In the genomic region with DNA sequence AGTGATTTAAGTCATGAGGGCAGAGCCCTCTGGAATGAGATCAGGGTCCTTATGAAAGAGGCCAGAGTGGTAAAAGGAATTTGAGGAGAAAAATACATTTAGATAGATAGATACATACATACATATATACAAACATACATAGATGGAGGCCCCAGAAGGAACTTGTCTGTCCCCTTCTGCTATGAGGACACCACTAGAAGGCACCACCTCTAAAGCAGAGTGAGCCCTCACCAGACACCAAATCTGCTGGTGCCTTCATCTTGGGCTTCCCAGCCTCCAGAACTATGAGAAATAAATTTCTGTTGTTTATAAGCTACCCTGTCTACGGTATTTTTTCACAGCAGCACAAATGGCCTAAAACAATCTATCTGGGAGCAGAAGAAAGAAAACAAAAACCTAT, we compare ENCODE assay signal across 1 cellular context.
TF ChIP-seq lines count a peak whose summit lies in the region.

No MANE protein-coding gene starts in this region.

TF ChIP-seq in GM23338, 12 proteins besides CTCF, POLR2A, EP300 and RAD21 (continued from another document):
- TF ChIP-seq, protein P1, sequence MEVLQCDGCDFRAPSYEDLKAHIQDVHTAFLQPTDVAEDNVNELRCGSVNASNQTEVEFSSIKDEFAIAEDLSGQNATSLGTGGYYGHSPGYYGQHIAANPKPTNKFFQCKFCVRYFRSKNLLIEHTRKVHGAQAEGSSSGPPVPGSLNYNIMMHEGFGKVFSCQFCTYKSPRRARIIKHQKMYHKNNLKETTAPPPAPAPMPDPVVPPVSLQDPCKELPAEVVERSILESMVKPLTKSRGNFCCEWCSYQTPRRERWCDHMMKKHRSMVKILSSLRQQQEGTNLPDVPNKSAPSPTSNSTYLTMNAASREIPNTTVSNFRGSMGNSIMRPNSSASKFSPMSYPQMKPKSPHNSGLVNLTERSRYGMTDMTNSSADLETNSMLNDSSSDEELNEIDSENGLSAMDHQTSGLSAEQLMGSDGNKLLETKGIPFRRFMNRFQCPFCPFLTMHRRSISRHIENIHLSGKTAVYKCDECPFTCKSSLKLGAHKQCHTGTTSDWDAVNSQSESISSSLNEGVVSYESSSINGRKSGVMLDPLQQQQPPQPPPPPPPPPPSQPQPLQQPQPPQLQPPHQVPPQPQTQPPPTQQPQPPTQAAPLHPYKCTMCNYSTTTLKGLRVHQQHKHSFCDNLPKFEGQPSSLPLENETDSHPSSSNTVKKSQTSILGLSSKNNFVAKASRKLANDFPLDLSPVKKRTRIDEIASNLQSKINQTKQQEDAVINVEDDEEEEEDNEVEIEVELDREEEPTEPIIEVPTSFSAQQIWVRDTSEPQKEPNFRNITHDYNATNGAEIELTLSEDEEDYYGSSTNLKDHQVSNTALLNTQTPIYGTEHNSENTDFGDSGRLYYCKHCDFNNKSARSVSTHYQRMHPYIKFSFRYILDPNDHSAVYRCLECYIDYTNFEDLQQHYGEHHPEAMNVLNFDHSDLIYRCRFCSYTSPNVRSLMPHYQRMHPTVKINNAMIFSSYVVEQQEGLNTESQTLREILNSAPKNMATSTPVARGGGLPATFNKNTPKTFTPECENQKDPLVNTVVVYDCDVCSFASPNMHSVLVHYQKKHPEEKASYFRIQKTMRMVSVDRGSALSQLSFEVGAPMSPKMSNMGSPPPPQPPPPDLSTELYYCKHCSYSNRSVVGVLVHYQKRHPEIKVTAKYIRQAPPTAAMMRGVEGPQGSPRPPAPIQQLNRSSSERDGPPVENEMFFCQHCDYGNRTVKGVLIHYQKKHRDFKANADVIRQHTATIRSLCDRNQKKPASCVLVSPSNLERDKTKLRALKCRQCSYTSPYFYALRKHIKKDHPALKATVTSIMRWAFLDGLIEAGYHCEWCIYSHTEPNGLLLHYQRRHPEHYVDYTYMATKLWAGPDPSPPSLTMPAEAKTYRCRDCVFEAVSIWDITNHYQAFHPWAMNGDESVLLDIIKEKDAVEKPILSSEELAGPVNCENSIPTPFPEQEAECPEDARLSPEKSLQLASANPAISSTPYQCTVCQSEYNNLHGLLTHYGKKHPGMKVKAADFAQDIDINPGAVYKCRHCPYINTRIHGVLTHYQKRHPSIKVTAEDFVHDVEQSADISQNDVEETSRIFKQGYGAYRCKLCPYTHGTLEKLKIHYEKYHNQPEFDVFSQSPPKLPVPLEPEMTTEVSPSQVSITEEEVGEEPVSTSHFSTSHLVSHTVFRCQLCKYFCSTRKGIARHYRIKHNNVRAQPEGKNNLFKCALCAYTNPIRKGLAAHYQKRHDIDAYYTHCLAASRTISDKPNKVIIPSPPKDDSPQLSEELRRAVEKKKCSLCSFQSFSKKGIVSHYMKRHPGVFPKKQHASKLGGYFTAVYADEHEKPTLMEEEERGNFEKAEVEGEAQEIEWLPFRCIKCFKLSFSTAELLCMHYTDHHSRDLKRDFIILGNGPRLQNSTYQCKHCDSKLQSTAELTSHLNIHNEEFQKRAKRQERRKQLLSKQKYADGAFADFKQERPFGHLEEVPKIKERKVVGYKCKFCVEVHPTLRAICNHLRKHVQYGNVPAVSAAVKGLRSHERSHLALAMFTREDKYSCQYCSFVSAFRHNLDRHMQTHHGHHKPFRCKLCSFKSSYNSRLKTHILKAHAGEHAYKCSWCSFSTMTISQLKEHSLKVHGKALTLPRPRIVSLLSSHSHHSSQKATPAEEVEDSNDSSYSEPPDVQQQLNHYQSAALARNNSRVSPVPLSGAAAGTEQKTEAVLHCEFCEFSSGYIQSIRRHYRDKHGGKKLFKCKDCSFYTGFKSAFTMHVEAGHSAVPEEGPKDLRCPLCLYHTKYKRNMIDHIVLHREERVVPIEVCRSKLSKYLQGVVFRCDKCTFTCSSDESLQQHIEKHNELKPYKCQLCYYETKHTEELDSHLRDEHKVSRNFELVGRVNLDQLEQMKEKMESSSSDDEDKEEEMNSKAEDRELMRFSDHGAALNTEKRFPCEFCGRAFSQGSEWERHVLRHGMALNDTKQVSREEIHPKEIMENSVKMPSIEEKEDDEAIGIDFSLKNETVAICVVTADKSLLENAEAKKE (CRISPR knock-in tag; IDR thresholded peaks at IDR 0.05): no peak
- no peak for TF ChIP-seq POLR2AphosphoS5 (IDR thresholded peaks at IDR 0.05; ENCODE audit: low read depth)
- no peak for TF ChIP-seq REST (IDR thresholded peaks at IDR 0.05; ENCODE audit: unreplicated experiment)
- no peak for TF ChIP-seq ZNF114 (CRISPR knock-in tag; IDR thresholded peaks at IDR 0.05)
